In the genomic region with DNA sequence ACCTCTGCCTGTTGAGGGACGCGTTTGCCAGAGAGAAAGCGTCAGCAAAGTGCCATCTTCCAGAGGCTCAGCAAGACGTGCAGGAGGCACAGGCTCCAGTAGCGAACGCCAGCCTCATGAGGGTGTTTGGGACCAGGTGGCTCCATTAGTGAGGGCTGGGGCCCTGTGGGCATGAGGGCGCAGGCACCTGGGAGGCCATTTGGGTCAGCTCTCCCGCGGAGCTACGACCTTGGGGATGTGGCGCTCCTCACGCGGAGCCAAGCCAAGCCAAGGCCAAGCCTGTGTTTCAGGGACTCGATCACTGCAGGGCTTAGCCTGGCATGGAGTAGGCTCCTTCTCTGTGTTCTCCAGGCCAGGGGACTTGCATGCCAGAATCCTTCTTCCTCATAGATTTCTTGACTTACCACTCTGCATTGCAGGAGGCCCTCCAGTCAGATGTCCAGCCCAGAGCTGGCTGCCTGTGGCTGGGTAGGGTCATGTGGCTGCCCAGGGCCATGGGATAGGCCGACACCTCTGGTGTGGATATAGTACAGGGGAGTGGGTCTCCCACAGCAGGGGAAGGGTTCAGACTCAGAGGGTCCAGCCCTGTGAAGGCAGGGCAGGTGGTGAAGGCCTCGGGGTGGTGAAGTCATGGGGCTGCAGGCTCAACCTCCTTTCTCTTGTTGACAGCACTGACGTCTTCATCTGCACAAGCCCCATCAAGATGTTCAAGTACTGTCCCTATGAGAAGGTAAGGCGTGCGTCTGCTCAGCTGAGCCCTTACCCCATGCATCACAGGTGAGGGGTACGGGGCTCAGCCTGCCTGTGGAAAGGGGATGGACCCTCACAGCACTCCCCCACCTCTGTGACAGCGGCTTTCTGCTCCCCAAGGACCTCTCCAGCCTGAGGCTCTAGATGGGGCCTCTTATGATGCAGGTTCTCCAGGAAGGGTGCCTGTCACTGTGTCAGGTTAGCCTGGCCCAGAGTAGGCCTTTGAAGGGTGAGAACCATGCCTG, we compare ENCODE assay signal across 17 cellular contexts. TPM values are rescaled to one million over a fixed set of nuclear protein-coding genes. Genes with fewer than 3 reads are reported as not detected.
DNase-seq lines count a peak whose midpoint lies in the region; ATAC-seq, FAIRE-seq and TF ChIP-seq lines count a peak whose summit lies in the region.
"Had no signal": no experiment of that assay in that cellular context is flagged by ENCODE, and none has a peak within 500 bp of the region (broad histone marks: within the 10 kb centered on the region; RNA-seq: fewer than 3 reads in every experiment).

No MANE protein-coding gene starts in this region.

- H3K36me3 ChIP-seq in spleen (no peaks in the 10 kb centered on the region), trophoblast cell (ENCODE audit: control insufficient read depth in 1 of 2, insufficient read depth in 2 of 2, low read length in 2 of 2) (no peaks in the 10 kb centered on the region)
- H3K36me3 ChIP-seq: SJSA1 had no signal

- no peak overlapping the region for H2AFZ ChIP-seq in trophoblast cell (ENCODE audit: insufficient read depth, low read length, poor library complexity)

- TF ChIP-seq RAD21 in A549 (conservative IDR thresholded peaks at IDR 0.05 in 1 of 2, IDR thresholded peaks at IDR 0.05 in 1 of 2) = no peak

- H3K4me1 ChIP-seq in A549 (no peaks in the 10 kb centered on the region), spleen (no peaks in the 10 kb centered on the region), trophoblast cell (ENCODE audit: control insufficient read depth in 1 of 2, insufficient read depth in 2 of 2, low read length in 2 of 2) (no peaks in the 10 kb centered on the region)
- H3K4me1 ChIP-seq: SJSA1 had no signal

- no peak overlapping the region for H2BK120ac ChIP-seq in trophoblast cell (ENCODE audit: insufficient read depth, low read length, poor library complexity)

- no peak overlapping the region for H4K91ac ChIP-seq in trophoblast cell (ENCODE audit: low read depth, low read length)

- no peak for TF ChIP-seq EP300 in A549 (IDR thresholded peaks at IDR 0.05)

- no peak for FAIRE-seq in A549 (lab: Jason Lieb, UNC)
- FAIRE-seq: G401.6, GM12891 had no signal

- no peak overlapping the region for H3K4me2 ChIP-seq in A549
- no peak overlapping the region for H3K4me2 ChIP-seq in trophoblast cell (ENCODE audit: low read length)

- H3K18ac ChIP-seq in trophoblast cell (ENCODE audit: low read length) = no peak overlapping the region

- H3K79me2 ChIP-seq in trophoblast cell (ENCODE audit: control insufficient read depth, insufficient read depth, low read length, poor library complexity) = no peaks in the 10 kb centered on the region

- WGBS in A549 (ENCODE audit: missing lambda C conversion rate) = 91% methylated on average over 21 of the region's 21 CpGs
- WGBS in spleen, 5 donors = 92 to 96% (median 95%) methylated on average over 10 to 21 of the region's 21 CpGs
- WGBS in trophoblast cell (ENCODE audit: extremely low coverage, insufficient coverage, insufficient read length) = no CpG with 5 or more reads among the region's 21 CpGs

- no peak overlapping the region for H3K4ac ChIP-seq in trophoblast cell (ENCODE audit: low read depth, low read length)

- POLR2A ChIA-PET in A549 (lab: Yijun Ruan, JAX) (no interaction called here), HEK293T (lab: Yijun Ruan, JAX) (no interaction called here)

- TF ChIP-seq CTCF in A549 (IDR thresholded peaks at IDR 0.05) (no peak), spleen (IDR thresholded peaks at IDR 0.05 in 8 of 11, conservative IDR thresholded peaks at IDR 0.05 in 3 of 11) (no peak)

- H4K8ac ChIP-seq in trophoblast cell (ENCODE audit: low read depth, low read length) = no peak overlapping the region

- H2BK12ac ChIP-seq in trophoblast cell (ENCODE audit: low read length) = no peak overlapping the region

- DNase-seq in A549 (ENCODE audit: low read depth in 1 of 2, low spot score in 1 of 2) (no peak), HEK293T (ENCODE audit: extremely low spot score) (peak; percentile 1), iPS-NIHi7 (ENCODE audit: extremely low spot score) (peak; percentile 6), spleen (peak; percentile 46), trophoblast cell (no peak)
- no peak for DNase-seq in stimulated activated CD4-positive, alpha-beta T cell treated with anti-CD3 and anti-CD28 coated beads, Interleukin-2, amount 100 ng/mL, for 24 hours
- DNase-seq: DND-41, NCI-H1105 treated with DMSO at 0.1 percent for 48 hours, NCI-H187, NCI-H446 treated with DMSO at 0.1 percent for 48 hours, PC-3 had no signal

- ATAC-seq in A549 (peak; percentile 37 to 39; a peak in 4 of 6 replicates), HG03354 (IDR thresholded peaks at IDR 0.05; ENCODE audit: poor library complexity, severe bottlenecking, unreplicated experiment) (no peak), HG03520 (IDR thresholded peaks at IDR 0.05; ENCODE audit: unreplicated experiment) (no peak)
- ATAC-seq: PC-3 had no signal

- H3K23ac ChIP-seq in trophoblast cell (ENCODE audit: low read length) = no peak overlapping the region

- no peak overlapping the region for H3K9ac ChIP-seq in trophoblast cell (ENCODE audit: low read length)

- H3K9me3 ChIP-seq in A549 (no peaks in the 10 kb centered on the region), spleen (no peaks in the 10 kb centered on the region), trophoblast cell (ENCODE audit: insufficient read depth, low read depth, low read length) (peaks cover 1% of the 10 kb centered on the region)
- H3K9me3 ChIP-seq: SJSA1 had no signal

- H4K12ac ChIP-seq in trophoblast cell (ENCODE audit: low read depth, low read length) = no peak overlapping the region

- CTCF ChIA-PET in A549 (lab: Yijun Ruan, JAX) (interaction anchor here (2.2 kb wide), 1 partner anchor 7 kb away, joined by 6 read pairs; no protein-coding TSS in a partner anchor), HEK293T (lab: Yijun Ruan, JAX) (no interaction called here)

- H2BK5ac ChIP-seq in trophoblast cell (ENCODE audit: low read depth, low read length, poor library complexity) = no peak overlapping the region

- intact Hi-C loops in spleen (cut with DNase I; ENCODE audit: low total_unique reads) = no loop called here

- TF ChIP-seq POLR2A in A549 (IDR thresholded peaks at IDR 0.05; ENCODE audit: low read length) (no peak), spleen (IDR thresholded peaks at IDR 0.05) (no peak)

- no peak overlapping the region for H3K14ac ChIP-seq in trophoblast cell (ENCODE audit: low read length)

- H3K27ac ChIP-seq in A549 (no peak overlapping the region), spleen (no peak overlapping the region), trophoblast cell (ENCODE audit: low read depth, low read length) (no peak overlapping the region)
- H3K27ac ChIP-seq: C4-2B, SJSA1 had no signal

- H3K4me3 ChIP-seq in A549 (no peak overlapping the region), spleen (no peak overlapping the region), trophoblast cell (ENCODE audit: low read depth, low read length) (no peak overlapping the region)
- H3K4me3 ChIP-seq: SJSA1 had no signal

- no peaks in the 10 kb centered on the region for H3K79me1 ChIP-seq in trophoblast cell (ENCODE audit: low read length)

- H3K27me3 ChIP-seq in spleen (replicated peaks in 1 of 7) (no peaks in the 10 kb centered on the region), trophoblast cell (ENCODE audit: insufficient read depth, low read length) (no peaks in the 10 kb centered on the region)
- H3K27me3 ChIP-seq: SJSA1 had no signal

- H2AK5ac ChIP-seq in trophoblast cell (ENCODE audit: low read length) = no peak overlapping the region

TF ChIP-seq in A549, 52 proteins besides CTCF, POLR2A, EP300 and RAD21 (continues in another document):
- no peak for TF ChIP-seq RNF2 (IDR thresholded peaks at IDR 0.05; ENCODE audit: borderline replicate concordance, low read depth)
- TF ChIP-seq JUNB (IDR thresholded peaks at IDR 0.05) = no peak
- TF ChIP-seq RCOR1 (IDR thresholded peaks at IDR 0.05; ENCODE audit: low read depth, low read length) = no peak
- TF ChIP-seq SMC3 (IDR thresholded peaks at IDR 0.05) = no peak
- TF ChIP-seq ZFP36 (IDR thresholded peaks at IDR 0.05; ENCODE audit: borderline replicate concordance, partially characterized antibody) = no peak
- no peak for TF ChIP-seq ZC3H11A (IDR thresholded peaks at IDR 0.05)

TF ChIP-seq in HEK293T, 16 proteins besides CTCF, POLR2A, EP300 and RAD21 (continues in another document):
- TF ChIP-seq FOXK2 (IDR thresholded peaks at IDR 0.05) (no peak), BHLHE40 (IDR thresholded peaks at IDR 0.05; ENCODE audit: borderline replicate concordance) (no peak), SP1 (IDR thresholded peaks at IDR 0.05) (no peak), CTBP1 (IDR thresholded peaks at IDR 0.05; ENCODE audit: borderline replicate concordance) (no peak), NFRKB (IDR thresholded peaks at IDR 0.05) (no peak), FOXA1 (IDR thresholded peaks at IDR 0.05) (no peak), L3MBTL2 (conservative IDR thresholded peaks at IDR 0.05) (no peak), FOXM1 (IDR thresholded peaks at IDR 0.05; ENCODE audit: borderline replicate concordance) (no peak), ZNF384 (IDR thresholded peaks at IDR 0.05) (no peak)
- TF ChIP-seq, protein P1, sequence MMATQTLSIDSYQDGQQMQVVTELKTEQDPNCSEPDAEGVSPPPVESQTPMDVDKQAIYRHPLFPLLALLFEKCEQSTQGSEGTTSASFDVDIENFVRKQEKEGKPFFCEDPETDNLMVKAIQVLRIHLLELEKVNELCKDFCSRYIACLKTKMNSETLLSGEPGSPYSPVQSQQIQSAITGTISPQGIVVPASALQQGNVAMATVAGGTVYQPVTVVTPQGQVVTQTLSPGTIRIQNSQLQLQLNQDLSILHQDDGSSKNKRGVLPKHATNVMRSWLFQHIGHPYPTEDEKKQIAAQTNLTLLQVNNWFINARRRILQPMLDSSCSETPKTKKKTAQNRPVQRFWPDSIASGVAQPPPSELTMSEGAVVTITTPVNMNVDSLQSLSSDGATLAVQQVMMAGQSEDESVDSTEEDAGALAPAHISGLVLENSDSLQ (IDR thresholded peaks at IDR 0.05) = no peak

RNA-seq across cellular contexts. Expression of gene NT5M, which starts 19.6 kb away (rescaled TPM):
- polyA plus RNA-seq in A549 (2011; rRNA removed) (5.3 and 6.5 TPM in 2 replicates), A549 (2017; fragmentation: RNase III; extraction: RNeasy Plus Mini Kit Qiagen cat#74134 plus additional on column Dnase treatment) (4.2 to 6.3 TPM (median 5.9 TPM) in 3 replicates), spleen (1 to 10 TPM; 1.2 to 2.6 (median 2.1) TPM)
- 9.3 and 15.0 TPM in 2 replicates for polyA plus RNA-seq in A549 (2012; cell fraction: cytosol; rRNA removed)
- polyA plus RNA-seq in A549 (2012; cell fraction: nucleus; rRNA removed) = 12.2 and 16.4 TPM in 2 replicates
- polyA minus RNA-seq in A549 (2011; rRNA and poly(A)+ RNA removed) = 4.5 and 4.7 TPM in 2 replicates
- 1 to 10 TPM; 1.9 to 3.6 (median 2.8) TPM for total RNA-seq in spleen
- polyA plus RNA-seq in trophoblast cell (2013) = 0.96 and 1.1 TPM in 2 replicates

RNA-seq across cellular contexts. Expression of gene COPS3, which starts 41.8 kb away (rescaled TPM):
- polyA plus RNA-seq in A549 (2011; rRNA removed) (204 and 209 TPM in 2 replicates), A549 (2017; fragmentation: RNase III; extraction: RNeasy Plus Mini Kit Qiagen cat#74134 plus additional on column Dnase treatment) (144 to 164 TPM (median 149 TPM) in 3 replicates), spleen (10 to 100 TPM; 29.9 to 39.1 (median 39.1) TPM)
- polyA plus RNA-seq in A549 (2012; cell fraction: cytosol; rRNA removed) = 100 and 117 TPM in 2 replicates
- polyA plus RNA-seq in A549 (2012; cell fraction: nucleus; rRNA removed) = 89.5 and 107 TPM in 2 replicates
- 101 and 106 TPM in 2 replicates for polyA minus RNA-seq in A549 (2011; rRNA and poly(A)+ RNA removed)
- 10 to 100 TPM; 36.5 to 58.9 (median 47.5) TPM for total RNA-seq in spleen
- polyA plus RNA-seq in trophoblast cell (2013) = 103 and 107 TPM in 2 replicates

Comparison
In these comparisons a context has a peak if more than half of its experiments do, and no peak if none do; other contexts are left out.
1. ATAC-seq: peak in A549 (2 of 2); none in HG03354 (single experiment) and HG03520 (single experiment).
2. DNase-seq: peak in HEK293T (single experiment), iPS-NIHi7 (single experiment) and spleen (single experiment); none in A549 (0 of 2), trophoblast cell (0 of 2) and stimulated activated CD4-positive, alpha-beta T cell treated with anti-CD3 and anti-CD28 coated beads, Interleukin-2, amount 100 ng/mL, for 24 hours (0 of 2).